Comparison of ENCODE assay signal across 8 cellular contexts in the genomic region with DNA sequence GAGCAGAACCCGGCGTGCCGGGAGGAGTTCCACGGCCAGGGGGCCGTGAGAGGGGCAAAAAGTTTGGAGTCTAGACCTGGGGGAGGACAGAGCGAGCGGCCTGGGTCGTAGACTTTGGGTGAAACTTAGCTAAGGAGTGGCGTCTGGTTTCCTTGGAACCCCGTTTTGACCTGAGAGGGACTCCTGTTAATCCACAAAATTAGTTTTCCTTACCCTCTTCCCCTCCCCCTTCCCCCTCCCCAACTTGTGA. TPM values are rescaled to one million over a fixed set of nuclear protein-coding genes. Genes with fewer than 3 reads are reported as not detected.
A peak's percentile ranks its signal among the peaks of the same experiment; 100 is the strongest.
DNase-seq lines count a peak whose midpoint lies in the region; FAIRE-seq and TF ChIP-seq lines count a peak whose summit lies in the region.

No MANE protein-coding gene starts in this region.

- 0 to 2% methylated on average over 3 to 10 of the region's 10 CpGs for WGBS in mesodermal cell (ENCODE audit: insufficient coverage in 2 of 2), 2 experiments

- H4K20me1 ChIP-seq in BLaER1 = peaks cover 50% of the 10 kb centered on the region

- peak overlapping the region; percentile 87 for H3K4me3 ChIP-seq in BLaER1
- peak overlapping the region; percentile 92 for H3K4me3 ChIP-seq in brain microvascular endothelial cell (ENCODE audit: low read depth, low read length)
- H3K4me3 ChIP-seq in mesodermal cell (ENCODE audit: extremely low read depth, insufficient read depth, low read length, poor library complexity, severe bottlenecking) = peak overlapping the region; percentile 94

- in situ Hi-C loops in brain microvascular endothelial cell (cut with HindIII; ENCODE audit: low pct_ligation_motif_present, low sequenced_read_pairs) (no loop called here), KBM-7 (cut with MboI; ENCODE audit: low pct_unique_long_range_greater_than_20kb, low sequenced_read_pairs) (no loop called here)

- H3K4me1 ChIP-seq in BLaER1 = peaks cover 32% of the 10 kb centered on the region
- H3K4me1 ChIP-seq in mesodermal cell (ENCODE audit: control insufficient read depth, insufficient read depth, low read length, poor library complexity, severe bottlenecking) = peaks cover 3% of the 10 kb centered on the region

- H3K9me3 ChIP-seq in BLaER1 (no peaks in the 10 kb centered on the region), mesodermal cell (ENCODE audit: control insufficient read depth, low read length) (no peaks in the 10 kb centered on the region)

- TF ChIP-seq CTCF in brain microvascular endothelial cell (IDR thresholded peaks at IDR 0.05; ENCODE audit: low read depth, low read length, missing control alignments) = peak; percentile 5

- H3K27me3 ChIP-seq in BLaER1 = no peaks in the 10 kb centered on the region
- no peaks in the 10 kb centered on the region for H3K27me3 ChIP-seq in brain microvascular endothelial cell (replicated peaks)

- H3K27ac ChIP-seq in BLaER1 (peak overlapping the region; percentile 97), brain microvascular endothelial cell (peak overlapping the region; percentile 87), mesodermal cell (ENCODE audit: low read depth, low read length, severe bottlenecking) (peak overlapping the region; percentile 84)

- DNase-seq in HS-5 (ENCODE audit: low read depth) (peak; percentile 6), brain microvascular endothelial cell (peak; percentile 7), KBM-7 (no peak), NCI-H345 (lab: John Stamatoyannopoulos, UW) (no peak), NCI-H1048 (lab: John Stamatoyannopoulos, UW) (no peak), HTR-8/SVneo (ENCODE audit: insufficient read length, low spot score) (no peak)

- peak overlapping the region; percentile 99 for H3K9ac ChIP-seq in BLaER1

- no peak for FAIRE-seq in HTR-8/SVneo (lab: Jason Lieb, UNC)

- H3K36me3 ChIP-seq in BLaER1 = peaks cover 33% of the 10 kb centered on the region
- H3K36me3 ChIP-seq in brain microvascular endothelial cell (replicated peaks) = peaks cover 3% of the 10 kb centered on the region
- H3K36me3 ChIP-seq in mesodermal cell (ENCODE audit: control insufficient read depth, insufficient read depth, low read length) = peaks cover 37% of the 10 kb centered on the region

- peak overlapping the region; percentile 71 for H3K4me2 ChIP-seq in BLaER1

RNA-seq across cellular contexts. Expression of a gene that starts 0.6 kb away (rescaled TPM):
- 38.0 TPM for polyA plus RNA-seq in mesodermal cell (2013, experiment 1 of 2)
- polyA plus RNA-seq in mesodermal cell (2013, experiment 2 of 2) = 46.9 TPM

RNA-seq across cellular contexts. Expression of a gene that starts 0.7 kb away (rescaled TPM):
- 0.70 TPM for polyA plus RNA-seq in mesodermal cell (2013, experiment 1 of 2)
- 0.71 TPM for polyA plus RNA-seq in mesodermal cell (2013, experiment 2 of 2)

Comparison
In these comparisons a context has a peak if more than half of its experiments do, and no peak if none do; other contexts are left out.
1. DNase-seq: peak in HS-5 (single experiment) and brain microvascular endothelial cell (single experiment); none in KBM-7 (single experiment), NCI-H345 (single experiment), NCI-H1048 (single experiment) and HTR-8/SVneo (single experiment).
2. Peak in every context shown above with its lines, with median percentiles within 50 percentile points of each other: H3K27ac ChIP-seq and H3K4me3 ChIP-seq.